7 cellular contexts compared by ENCODE assay signal in the genomic region with DNA sequence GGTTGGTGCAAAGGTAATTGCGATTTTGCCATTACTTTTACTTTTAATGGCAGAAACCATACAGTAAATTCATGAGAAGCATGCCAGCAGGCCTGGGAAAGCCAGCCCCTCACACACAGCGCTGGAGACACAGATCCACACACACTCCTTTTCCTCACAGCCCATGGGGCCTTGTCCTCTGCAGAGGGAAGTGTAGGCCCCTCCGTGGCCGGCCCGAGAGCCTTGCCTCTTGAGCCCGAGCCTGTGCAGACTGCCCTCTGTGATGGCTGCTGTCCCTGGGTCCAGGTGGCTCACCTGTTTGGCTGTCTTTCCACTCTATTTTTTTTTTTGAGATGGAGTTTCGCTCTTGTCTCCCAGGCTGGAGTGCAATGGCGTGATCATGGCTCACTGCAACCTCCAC.
"Had no signal": no experiment of that assay in that cellular context is flagged by ENCODE, and none has a peak within 500 bp of the region (broad histone marks: within the 10 kb centered on the region; RNA-seq: fewer than 3 reads in every experiment).

No MANE protein-coding gene starts in this region.

- H3K27me3 Mint-ChIP-seq: IgD-negative memory B cell had no signal

- H3K4me3 ChIP-seq: GM23338 had no signal

- DNase-seq: H9, HCEC 1CT had no signal

- H2AFZ ChIP-seq: GM23338 had no signal

- H3K4me2 ChIP-seq: GM23338 had no signal

- H3K27ac Mint-ChIP-seq: GM23338, H9, IgD-negative memory B cell had no signal

- H3K4me3 Mint-ChIP-seq: GM23338, H9, IgD-negative memory B cell had no signal

- H3K9me3 Mint-ChIP-seq: GM23338, H9, IgD-negative memory B cell had no signal

- ATAC-seq: GM23338 had no signal

- H3K4me1 Mint-ChIP-seq: GM23338, H9 had no signal

- FAIRE-seq: H1, H54, HTR-8/SVneo had no signal
